8 cellular contexts compared by ENCODE assay signal in the genomic region with DNA sequence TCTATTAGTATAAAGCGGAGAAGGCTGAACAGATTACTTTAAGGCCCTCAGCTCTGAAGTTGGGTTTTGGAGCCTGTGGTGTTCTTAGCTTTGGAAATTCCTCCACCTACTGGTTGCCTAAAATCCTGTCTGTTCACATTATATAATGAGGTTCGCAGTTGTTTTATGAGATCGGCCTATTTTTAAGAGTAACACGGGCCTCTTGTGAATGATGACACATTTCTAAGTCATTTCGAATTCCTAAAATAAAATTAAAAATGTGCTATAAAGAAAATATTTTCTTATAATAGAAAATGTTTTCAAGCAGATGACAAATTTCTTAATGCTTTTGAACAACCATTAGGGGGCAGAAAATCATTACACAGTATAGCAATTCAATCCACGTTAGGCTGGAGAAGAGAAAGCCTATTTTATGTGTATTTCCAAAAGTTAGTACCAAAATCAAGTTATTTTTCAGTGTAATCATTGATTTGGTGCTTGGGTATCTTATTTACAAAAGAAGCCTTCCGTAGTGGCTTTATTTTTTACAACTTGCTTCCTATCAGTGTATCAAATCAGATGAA. TPM values are rescaled to one million over a fixed set of nuclear protein-coding genes. Genes with fewer than 3 reads are reported as not detected.
A peak's percentile ranks its signal among the peaks of the same experiment; 100 is the strongest.
DNase-seq lines count a peak whose midpoint lies in the region; ATAC-seq and TF ChIP-seq lines count a peak whose summit lies in the region.

No MANE protein-coding gene starts in this region.

- no peak overlapping the region for H3K23ac ChIP-seq in trophoblast cell (ENCODE audit: low read length)

- POLR2A ChIA-PET in activated B cell treated with CpG ODN at 0.5 μM for 24 hours (lab: Charles Lee): no interaction called here

- no peak overlapping the region for H3K4me2 ChIP-seq in trophoblast cell (ENCODE audit: low read length)

- CTCF ChIA-PET in activated B cell treated with CpG ODN at 0.5 μM for 24 hours (lab: Charles Lee): interaction anchor here (0.8 to 2.7 kb wide), 7 partner anchors 9 to 428 kb away, joined by 3 to 18 read pairs (median 4); a partner anchor contains a TSS

- DNase-seq in Right ventricle myocardium inferior (ENCODE audit: missing footprints): no peak
- DNase-seq in cardiac septum (ENCODE audit: low spot score): no peak
- DNase-seq in NCI-H2171 (lab: John Stamatoyannopoulos, UW): peak; percentile 62
- no peak for DNase-seq in activated B cell treated with CpG ODN at 0.5 μM for 24 hours
- no peak for DNase-seq in glutamatergic neuron
- DNase-seq in trophoblast cell: peak; percentile 30 to 72

- intact Hi-C loops in Right ventricle myocardium inferior (cut with DNase I) (loop anchor here (1.0 to 5.0 kb wide), 4 partner anchors 112 to 427 kb away; no protein-coding TSS in a partner anchor), cardiac septum (cut with DNase I) (loop anchor here (2.0 to 5.0 kb wide), 4 partner anchors 117 to 428 kb away; no protein-coding TSS in a partner anchor), activated B cell treated with CpG ODN at 0.5 μM for 24 hours (cut with micrococcal nuclease) (loop anchor here (1.0 kb wide), 4 partner anchors 220 to 538 kb away; a partner anchor contains a TSS)

- ATAC-seq in Right ventricle myocardium inferior (peak; percentile 82), HG02981 (IDR thresholded peaks at IDR 0.05; ENCODE audit: unreplicated experiment) (peak; percentile 49), activated B cell treated with CpG ODN at 0.5 μM for 24 hours (ENCODE audit: low read depth) (peak; percentile 52), HG02623 (IDR thresholded peaks at IDR 0.05; ENCODE audit: unreplicated experiment) (no peak)

- H3K18ac ChIP-seq in trophoblast cell (ENCODE audit: low read length): no peak overlapping the region

- TF ChIP-seq CTCF in activated B cell treated with CpG ODN at 0.5 μM for 24 hours (IDR thresholded peaks at IDR 0.05) (peak; percentile 83), glutamatergic neuron (IDR thresholded peaks at IDR 0.05; ENCODE audit: partially characterized antibody, unreplicated experiment) (peak; percentile 81)

- no CpG with 5 or more reads among the region's 7 CpGs for WGBS in trophoblast cell (ENCODE audit: extremely low coverage, insufficient coverage, insufficient read length)

- H2AK5ac ChIP-seq in trophoblast cell (ENCODE audit: low read length): no peak overlapping the region

- peaks cover 2% of the 10 kb centered on the region for H3K27me3 Mint-ChIP-seq in activated B cell treated with CpG ODN at 0.5 μM for 24 hours
- H3K27me3 Mint-ChIP-seq in glutamatergic neuron (ENCODE audit: unreplicated experiment): peaks cover 5% of the 10 kb centered on the region

- H3K4me1 ChIP-seq in trophoblast cell (ENCODE audit: control insufficient read depth in 1 of 2, insufficient read depth in 2 of 2, low read length in 2 of 2): peaks cover 0 to under 1% of the 10 kb centered on the region in 2 experiments

- H3K4me1 Mint-ChIP-seq in activated B cell treated with CpG ODN at 0.5 μM for 24 hours (peaks cover 3% of the 10 kb centered on the region), glutamatergic neuron (ENCODE audit: low read depth, unreplicated experiment) (peaks cover 6% of the 10 kb centered on the region)

- no peak overlapping the region for H4K91ac ChIP-seq in trophoblast cell (ENCODE audit: low read depth, low read length)

- no peak overlapping the region for H4K8ac ChIP-seq in trophoblast cell (ENCODE audit: low read depth, low read length)

- H2BK5ac ChIP-seq in trophoblast cell (ENCODE audit: low read depth, low read length, poor library complexity): no peak overlapping the region

- H3K27me3 ChIP-seq in trophoblast cell (ENCODE audit: insufficient read depth, low read length): no peaks in the 10 kb centered on the region

- H2AFZ ChIP-seq in trophoblast cell (ENCODE audit: insufficient read depth, low read length, poor library complexity): no peak overlapping the region

- peak overlapping the region; percentile 19 for H3K27ac Mint-ChIP-seq in activated B cell treated with CpG ODN at 0.5 μM for 24 hours
- no peak overlapping the region for H3K27ac Mint-ChIP-seq in glutamatergic neuron (ENCODE audit: unreplicated experiment)

- no peak overlapping the region for H3K4me3 Mint-ChIP-seq in activated B cell treated with CpG ODN at 0.5 μM for 24 hours
- H3K4me3 Mint-ChIP-seq in glutamatergic neuron (ENCODE audit: unreplicated experiment): no peak overlapping the region

- no peaks in the 10 kb centered on the region for H3K79me1 ChIP-seq in trophoblast cell (ENCODE audit: low read length)

- no peaks in the 10 kb centered on the region for H3K79me2 ChIP-seq in trophoblast cell (ENCODE audit: control insufficient read depth, insufficient read depth, low read length, poor library complexity)

- H3K14ac ChIP-seq in trophoblast cell (ENCODE audit: low read length): no peak overlapping the region

- H2BK12ac ChIP-seq in trophoblast cell (ENCODE audit: low read length): no peak overlapping the region

- peaks cover 1% of the 10 kb centered on the region for H3K9me3 ChIP-seq in trophoblast cell (ENCODE audit: insufficient read depth, low read depth, low read length)

- no peak overlapping the region for H3K4ac ChIP-seq in trophoblast cell (ENCODE audit: low read depth, low read length)

- H2BK120ac ChIP-seq in trophoblast cell (ENCODE audit: insufficient read depth, low read length, poor library complexity): no peak overlapping the region

- H3K9me3 Mint-ChIP-seq in activated B cell treated with CpG ODN at 0.5 μM for 24 hours (peaks cover 4% of the 10 kb centered on the region), glutamatergic neuron (ENCODE audit: unreplicated experiment) (peaks cover 4% of the 10 kb centered on the region)

- H3K27ac ChIP-seq in trophoblast cell (ENCODE audit: low read depth, low read length): no peak overlapping the region

- H3K36me3 Mint-ChIP-seq in activated B cell treated with CpG ODN at 0.5 μM for 24 hours (ENCODE audit: low read depth) (no peaks in the 10 kb centered on the region), glutamatergic neuron (ENCODE audit: unreplicated experiment) (peaks cover 6% of the 10 kb centered on the region)

- no peak overlapping the region for H4K12ac ChIP-seq in trophoblast cell (ENCODE audit: low read depth, low read length)

- no peak overlapping the region for H3K4me3 ChIP-seq in trophoblast cell (ENCODE audit: low read depth, low read length)

- no peak overlapping the region for H3K9ac ChIP-seq in trophoblast cell (ENCODE audit: low read length)

- H3K36me3 ChIP-seq in trophoblast cell (ENCODE audit: control insufficient read depth in 1 of 2, insufficient read depth in 2 of 2, low read length in 2 of 2): no peaks in the 10 kb centered on the region

RNA-seq across cellular contexts. Expression of a gene that starts 15.8 kb away (rescaled TPM):
- total RNA-seq in Right ventricle myocardium inferior (16.6 TPM), cardiac septum (15.1 TPM), activated B cell treated with CpG ODN at 0.5 μM for 24 hours (2.6 and 3.0 TPM in 2 replicates), glutamatergic neuron (ENCODE audit: unreplicated experiment) (16.5 TPM)
- polyA plus RNA-seq in trophoblast cell (2013): 10.1 and 10.3 TPM in 2 replicates

Comparison
In these comparisons a context has a peak if more than half of its experiments do, and no peak if none do; other contexts are left out.
1. DNase-seq: peak in NCI-H2171 (single experiment) and trophoblast cell (2 of 2); none in Right ventricle myocardium inferior (single experiment), cardiac septum (single experiment), activated B cell treated with CpG ODN at 0.5 μM for 24 hours (single experiment) and glutamatergic neuron (single experiment).